Comparison of ENCODE assay signal across 18 cellular contexts in genomic region chr16:47213761-47214440, GRCh38.
DNase-seq lines count a peak whose midpoint lies in the region; TF ChIP-seq lines count a peak whose summit lies in the region.
"Had no signal": no experiment of that assay in that cellular context is flagged by ENCODE, and none has a peak within 500 bp of the region (broad histone marks: within the 10 kb centered on the region; RNA-seq: fewer than 3 reads in every experiment).

No MANE protein-coding gene starts in this region.

- H3K4me1 ChIP-seq in osteoblast (ENCODE audit: insufficient read depth, low read length) = no peaks in the 10 kb centered on the region
- H3K4me1 ChIP-seq: SJSA1 had no signal

- H2AFZ ChIP-seq in osteoblast (ENCODE audit: low read length) = no peak overlapping the region

- DNase-seq in EL = peak; percentile 10
- peak; percentile 19 for DNase-seq in amniotic epithelial cell (ENCODE audit: low read depth)
- peak; percentile 68 for DNase-seq in fibroblast of villous mesenchyme (ENCODE audit: low read depth)
- peak; percentile 55 for DNase-seq in osteoblast (ENCODE audit: insufficient read length, low spot score, missing footprints)
- no peak for DNase-seq in DMS 273 treated with DMSO at 0.1 percent for 48 hours (lab: John Stamatoyannopoulos, UW)
- no peak for DNase-seq in activated CD4-positive, alpha-beta memory T cell treated with anti-CD3 and anti-CD28 coated beads for 36 hours
- DNase-seq in DMS79 treated with DMSO at 0.1 percent for 48 hours (lab: John Stamatoyannopoulos, UW) = no peak
- DNase-seq: CD4-positive, CD25-positive, alpha-beta regulatory T cell; KBM-7; MV-4-11; NCI-H1105; NCI-H1436 treated with DMSO at 0.1 percent for 48 hours; NCI-H187 treated with DMSO at 0.1 percent for 48 hours; NCI-H2107; NCI-H524 treated with DMSO at 0.1 percent for 48 hours; NCI-H774 had no signal

- H3K36me3 Mint-ChIP-seq in activated CD4-positive, alpha-beta memory T cell treated with anti-CD3 and anti-CD28 coated beads for 36 hours = peaks cover 19% of the 10 kb centered on the region

- H3K27ac Mint-ChIP-seq in activated CD4-positive, alpha-beta memory T cell treated with anti-CD3 and anti-CD28 coated beads for 36 hours = no peak overlapping the region

- no peaks in the 10 kb centered on the region for H3K9me3 ChIP-seq in osteoblast (ENCODE audit: low read depth, low read length)
- H3K9me3 ChIP-seq: BLaER1, SJSA1 had no signal

- CTCF ChIA-PET in activated CD4-positive, alpha-beta memory T cell treated with anti-CD3 and anti-CD28 coated beads for 36 hours (lab: Charles Lee) = no interaction called here

- TF ChIP-seq CTCF in fibroblast of villous mesenchyme (IDR thresholded peaks at IDR 0.05; ENCODE audit: insufficient read depth, low read depth, low read length) = no peak
- TF ChIP-seq CTCF in osteoblast (IDR thresholded peaks at IDR 0.05; ENCODE audit: extremely low read depth, low read depth, low read length) = no peak

- POLR2A ChIA-PET in activated CD4-positive, alpha-beta memory T cell treated with anti-CD3 and anti-CD28 coated beads for 36 hours (lab: Charles Lee) = no interaction called here

- no peaks in the 10 kb centered on the region for H3K27me3 Mint-ChIP-seq in activated CD4-positive, alpha-beta memory T cell treated with anti-CD3 and anti-CD28 coated beads for 36 hours
- H3K27me3 Mint-ChIP-seq: CD4-positive, CD25-positive, alpha-beta regulatory T cell had no signal

- H3K36me3 ChIP-seq in osteoblast (ENCODE audit: insufficient read depth, low read length) = peaks cover 9% of the 10 kb centered on the region
- H3K36me3 ChIP-seq: SJSA1 had no signal

- H4K20me1 ChIP-seq in osteoblast (ENCODE audit: insufficient read depth, low read length) = no peaks in the 10 kb centered on the region
- H4K20me1 ChIP-seq: BLaER1 had no signal

- H3K4me3 ChIP-seq in fibroblast of villous mesenchyme (ENCODE audit: low read depth, low read length) = no peak overlapping the region
- no peak overlapping the region for H3K4me3 ChIP-seq in osteoblast (ENCODE audit: insufficient read depth, low read length)
- H3K4me3 ChIP-seq: BLaER1, SJSA1 had no signal

- no peaks in the 10 kb centered on the region for H3K79me2 ChIP-seq in osteoblast (ENCODE audit: insufficient read depth, low read length)

- H3K27ac ChIP-seq in osteoblast (ENCODE audit: low read depth, low read length) = no peak overlapping the region
- H3K27ac ChIP-seq: BLaER1, SJSA1 had no signal

- intact Hi-C loops in activated CD4-positive, alpha-beta memory T cell treated with anti-CD3 and anti-CD28 coated beads for 36 hours (cut with micrococcal nuclease) = no loop called here

- H3K27me3 ChIP-seq in osteoblast (ENCODE audit: insufficient read depth, low read length) = no peaks in the 10 kb centered on the region
- H3K27me3 ChIP-seq: BLaER1, SJSA1 had no signal

- H3K4me3 Mint-ChIP-seq in activated CD4-positive, alpha-beta memory T cell treated with anti-CD3 and anti-CD28 coated beads for 36 hours = no peak overlapping the region
- H3K4me3 Mint-ChIP-seq: CD4-positive, CD25-positive, alpha-beta regulatory T cell had no signal

- H3K4me1 Mint-ChIP-seq in activated CD4-positive, alpha-beta memory T cell treated with anti-CD3 and anti-CD28 coated beads for 36 hours (ENCODE audit: low read depth) = no peaks in the 10 kb centered on the region

- H3K4me2 ChIP-seq in osteoblast (ENCODE audit: insufficient read depth, low read length) = no peak overlapping the region
- H3K4me2 ChIP-seq: BLaER1 had no signal

- no peaks in the 10 kb centered on the region for H3K9me3 Mint-ChIP-seq in activated CD4-positive, alpha-beta memory T cell treated with anti-CD3 and anti-CD28 coated beads for 36 hours
- H3K9me3 Mint-ChIP-seq: CD4-positive, CD25-positive, alpha-beta regulatory T cell had no signal

Comparison
In these comparisons a context has a peak if more than half of its experiments do, and no peak if none do; other contexts are left out.
1. DNase-seq: peak in EL (single experiment), amniotic epithelial cell (single experiment), fibroblast of villous mesenchyme (single experiment) and osteoblast (single experiment); none in DMS 273 treated with DMSO at 0.1 percent for 48 hours (single experiment), activated CD4-positive, alpha-beta memory T cell treated with anti-CD3 and anti-CD28 coated beads for 36 hours (single experiment) and DMS79 treated with DMSO at 0.1 percent for 48 hours (single experiment).